Comparison of ENCODE assay signal across 8 cellular contexts in genomic region chr2:241507430-241508239, GRCh38. TPM values are rescaled to one million over a fixed set of nuclear protein-coding genes. Genes with fewer than 3 reads are reported as not detected.
A peak's percentile ranks its signal among the peaks of the same experiment; 100 is the strongest.
DNase-seq lines count a peak whose midpoint lies in the region; ATAC-seq and TF ChIP-seq lines count a peak whose summit lies in the region.

No MANE protein-coding gene starts in this region.

- peak overlapping the region; percentile 99 for H3K4me3 ChIP-seq in Karpas-422 (ENCODE audit: low read length)
- H3K4me3 ChIP-seq in naive thymus-derived CD4-positive, alpha-beta T cell (ENCODE audit: low read length) = peak overlapping the region; percentile 70
- peak overlapping the region; percentile 78 to 94 (median 82) for H3K4me3 ChIP-seq in tibial nerve

- no peaks in the 10 kb centered on the region for H4K20me1 ChIP-seq in Karpas-422 (ENCODE audit: insufficient read depth, low read depth, low read length)

- no peak overlapping the region; the same call in 1 of the 2 replicates for H2AFZ ChIP-seq in Karpas-422 (ENCODE audit: low read length)

- no peak for TF ChIP-seq POLR2A in tibial nerve (IDR thresholded peaks at IDR 0.05)

- WGBS in tibial nerve, 2 donors = 1 to 5% methylated on average over 27 to 35 of the region's 67 CpGs

- peak overlapping the region; percentile 99 for H3K4me2 ChIP-seq in Karpas-422 (ENCODE audit: low read depth, low read length, poor library complexity, severe bottlenecking)

- peak overlapping the region; percentile 47; the same call in 1 of the 2 replicates for H3K27ac ChIP-seq in Karpas-422 (ENCODE audit: low read length)
- peak overlapping the region; percentile 48 for H3K27ac ChIP-seq in epithelial cell of prostate
- peak overlapping the region; percentile 81 for H3K27ac ChIP-seq in naive thymus-derived CD4-positive, alpha-beta T cell (ENCODE audit: low read depth, low read length)
- H3K27ac ChIP-seq in tibial nerve = peak overlapping the region; percentile 69 to 91 (median 86)

- peak overlapping the region; percentile 95 for H3K9ac ChIP-seq in Karpas-422 (ENCODE audit: low read length)

- H3K27me3 ChIP-seq in Karpas-422 (ENCODE audit: low read length) = no peaks in the 10 kb centered on the region
- no peaks in the 10 kb centered on the region for H3K27me3 ChIP-seq in naive thymus-derived CD4-positive, alpha-beta T cell (ENCODE audit: control insufficient read depth in 2 of 2, insufficient read depth in 2 of 2, low read length in 2 of 2)
- no peaks in the 10 kb centered on the region for H3K27me3 ChIP-seq in tibial nerve

- no peak overlapping the region for H3K27ac Mint-ChIP-seq in activated CD8-positive, alpha-beta T cell treated with anti-CD3 and anti-CD28 coated beads for 36 hours
- H3K27ac Mint-ChIP-seq in naive thymus-derived CD4-positive, alpha-beta T cell = peak overlapping the region in 3 of 9 donors; percentile 17 to 59 (median 36)

- H3K36me3 ChIP-seq in Karpas-422 (ENCODE audit: insufficient read depth, low read length) = no peaks in the 10 kb centered on the region
- H3K36me3 ChIP-seq in naive thymus-derived CD4-positive, alpha-beta T cell (ENCODE audit: control insufficient read depth in 2 of 3, insufficient read depth in 3 of 3, low read length in 3 of 3) = peaks cover 0 to 10% (median 0%) of the 10 kb centered on the region in 3 experiments
- peaks cover 0 to 18% (median 0%) of the 10 kb centered on the region in 3 donors for H3K36me3 ChIP-seq in tibial nerve

- H3K4me3 Mint-ChIP-seq in activated CD8-positive, alpha-beta T cell treated with anti-CD3 and anti-CD28 coated beads for 36 hours = peak overlapping the region; percentile 78
- peak overlapping the region; percentile 67 to 92 (median 82) for H3K4me3 Mint-ChIP-seq in naive thymus-derived CD4-positive, alpha-beta T cell

- CTCF ChIA-PET in activated CD8-positive, alpha-beta T cell treated with anti-CD3 and anti-CD28 coated beads for 36 hours (lab: Charles Lee) = interaction anchor here (1.2 to 1.5 kb wide), 2 partner anchors 103 to 128 kb away, joined by 3 to 5 read pairs; no protein-coding TSS in a partner anchor
- CTCF ChIA-PET in naive thymus-derived CD4-positive, alpha-beta T cell (lab: Charles Lee) = no interaction called here

- H3K4me1 Mint-ChIP-seq in activated CD8-positive, alpha-beta T cell treated with anti-CD3 and anti-CD28 coated beads for 36 hours (ENCODE audit: low read depth) = peaks cover 17% of the 10 kb centered on the region
- H3K4me1 Mint-ChIP-seq in naive thymus-derived CD4-positive, alpha-beta T cell = peaks cover 17 to 33% (median 24%) of the 10 kb centered on the region in 7 donors

- peaks cover 4% of the 10 kb centered on the region for H3K36me3 Mint-ChIP-seq in activated CD8-positive, alpha-beta T cell treated with anti-CD3 and anti-CD28 coated beads for 36 hours (ENCODE audit: low read depth)
- peaks cover 0 to 4% (median 0%) of the 10 kb centered on the region in 5 donors for H3K36me3 Mint-ChIP-seq in naive thymus-derived CD4-positive, alpha-beta T cell

- H3K9me3 ChIP-seq in Karpas-422 (ENCODE audit: low read length) = no peaks in the 10 kb centered on the region
- H3K9me3 ChIP-seq in naive thymus-derived CD4-positive, alpha-beta T cell (ENCODE audit: control insufficient read depth in 2 of 3, low read length in 3 of 3) = no peaks in the 10 kb centered on the region
- no peaks in the 10 kb centered on the region for H3K9me3 ChIP-seq in tibial nerve

- TF ChIP-seq CTCF in GM10266 (IDR thresholded peaks at IDR 0.05; ENCODE audit: control insufficient read depth, insufficient read depth, low read depth, missing control alignments) (peak; percentile 16), tibial nerve (IDR thresholded peaks at IDR 0.05) (peak in 3 of 5 experiments; percentile 11 to 30 (median 22))
- TF ChIP-seq CTCF in activated CD8-positive, alpha-beta T cell treated with anti-CD3 and anti-CD28 coated beads for 36 hours (IDR thresholded peaks at IDR 0.05) = peak; percentile 30

- DNase-seq in GM10266 (ENCODE audit: extremely low spot score) = peak; percentile 61
- peak; percentile 64 for DNase-seq in Karpas-422
- peak; percentile 51 for DNase-seq in activated CD8-positive, alpha-beta T cell treated with anti-CD3 and anti-CD28 coated beads for 36 hours
- DNase-seq in epithelial cell of prostate (ENCODE audit: low read depth, low spot score) = no peak
- DNase-seq in naive thymus-derived CD4-positive, alpha-beta T cell = peak; percentile 15 to 56 (median 30)
- DNase-seq in tibial nerve (ENCODE audit: low spot score in 2 of 2) = no peak
- DNase-seq in cortex of kidney (lab: John Stamatoyannopoulos, UW) = no peak

- intact Hi-C loops in activated CD8-positive, alpha-beta T cell treated with anti-CD3 and anti-CD28 coated beads for 36 hours (cut with micrococcal nuclease) = no loop called here
- intact Hi-C loops in naive thymus-derived CD4-positive, alpha-beta T cell (cut with micrococcal nuclease) = loop anchor here (1.0 to 10.0 kb wide), 22 partner anchors 34 to 1480 kb away; partner anchors contain the start of genes ATG4B (in 2 of the 2), D2HGDH (in 2 of the 2), DTYMK (in 2 of the 2) and FARP2 (in 2 of the 2)

- peaks cover 43% of the 10 kb centered on the region for H3K79me2 ChIP-seq in Karpas-422 (ENCODE audit: low read length)

- POLR2A ChIA-PET in activated CD8-positive, alpha-beta T cell treated with anti-CD3 and anti-CD28 coated beads for 36 hours (lab: Charles Lee) = no interaction called here
- POLR2A ChIA-PET in naive thymus-derived CD4-positive, alpha-beta T cell (lab: Charles Lee) = interaction anchor here (1.1 kb wide), 1 partner anchor 96 kb away, joined by 3 read pairs; no protein-coding TSS in a partner anchor

- no peak for TF ChIP-seq EP300 in tibial nerve (IDR thresholded peaks at IDR 0.05)

- H3K4me1 ChIP-seq in Karpas-422 (ENCODE audit: low read length) = peaks cover 11% of the 10 kb centered on the region
- peaks cover 7 to 16% of the 10 kb centered on the region in 2 donors for H3K4me1 ChIP-seq in naive thymus-derived CD4-positive, alpha-beta T cell (ENCODE audit: control insufficient read depth in 2 of 2, insufficient read depth in 2 of 2, low read length in 2 of 2)
- peaks cover 0 to 41% (median 23%) of the 10 kb centered on the region in 4 donors for H3K4me1 ChIP-seq in tibial nerve

- no peaks in the 10 kb centered on the region for H3K9me2 ChIP-seq in Karpas-422 (replicated peaks; ENCODE audit: insufficient read depth, low read length)

- H3K27me3 Mint-ChIP-seq in activated CD8-positive, alpha-beta T cell treated with anti-CD3 and anti-CD28 coated beads for 36 hours = no peaks in the 10 kb centered on the region
- peaks cover 0 to 1% (median 0%) of the 10 kb centered on the region in 5 donors for H3K27me3 Mint-ChIP-seq in naive thymus-derived CD4-positive, alpha-beta T cell

- ATAC-seq in GM21723 (IDR thresholded peaks at IDR 0.05; ENCODE audit: unreplicated experiment) = peak; percentile 31
- peak; percentile 15 for ATAC-seq in activated CD8-positive, alpha-beta T cell treated with anti-CD3 and anti-CD28 coated beads for 36 hours
- no peak for ATAC-seq in naive thymus-derived CD4-positive, alpha-beta T cell

- no peaks in the 10 kb centered on the region for H3K9me3 Mint-ChIP-seq in activated CD8-positive, alpha-beta T cell treated with anti-CD3 and anti-CD28 coated beads for 36 hours
- no peaks in the 10 kb centered on the region for H3K9me3 Mint-ChIP-seq in naive thymus-derived CD4-positive, alpha-beta T cell

RNA-seq across cellular contexts. Expression of gene STK25, which starts 0.7 kb away (rescaled TPM):
- 79.5 and 152 TPM in 2 replicates for total RNA-seq in Karpas-422 (2014; rRNA removed; shearing (Covaris generic); ENCODE audit: low replicate concordance)
- 100 to 1,000 TPM; 103 to 104 TPM for total RNA-seq in activated CD8-positive, alpha-beta T cell treated with anti-CD3 and anti-CD28 coated beads for 36 hours
- 100 to 1,000 TPM in 4 of 5 experiments, 10 to 100 TPM in 1; 90.8 to 170 (median 115) TPM for total RNA-seq in naive thymus-derived CD4-positive, alpha-beta T cell
- 10 to 100 TPM; 74.0 to 81.5 TPM for polyA plus RNA-seq in naive thymus-derived CD4-positive, alpha-beta T cell
- 100 to 1,000 TPM; 234 to 301 (median 275) TPM for total RNA-seq in tibial nerve

RNA-seq across cellular contexts. Expression of gene BOK, which starts 50.9 kb away (rescaled TPM):
- not detected in 2 replicates for total RNA-seq in Karpas-422 (2014; rRNA removed; shearing (Covaris generic); ENCODE audit: low replicate concordance)
- under 1 TPM; 0.16 to 0.22 TPM for total RNA-seq in activated CD8-positive, alpha-beta T cell treated with anti-CD3 and anti-CD28 coated beads for 36 hours
- 1 to 10 TPM in 1 of 5 experiments, not detected in 4; 1.3 TPM for total RNA-seq in naive thymus-derived CD4-positive, alpha-beta T cell
- polyA plus RNA-seq in naive thymus-derived CD4-positive, alpha-beta T cell = under 1 TPM in 1 of 2 donors, not detected in 1; 0.11 TPM
- total RNA-seq in tibial nerve = 10 to 100 TPM; 49.6 to 81.6 (median 71.4) TPM

Comparison
In these comparisons a context has a peak if more than half of its experiments do, and no peak if none do; other contexts are left out.
1. DNase-seq: peak in GM10266 (single experiment), Karpas-422 (single experiment), activated CD8-positive, alpha-beta T cell treated with anti-CD3 and anti-CD28 coated beads for 36 hours (single experiment) and naive thymus-derived CD4-positive, alpha-beta T cell (9 of 9); none in epithelial cell of prostate (single experiment), tibial nerve (0 of 2) and cortex of kidney (single experiment).
2. RNA of gene BOK, which starts 50.9 kb away (total RNA-seq): 49.6 to 81.6 TPM in tibial nerve; 0.16 to 0.22 TPM in activated CD8-positive, alpha-beta T cell treated with anti-CD3 and anti-CD28 coated beads for 36 hours, not detected in Karpas-422 and 1.3 TPM in naive thymus-derived CD4-positive, alpha-beta T cell; every median in the first group is over 10 times any median in the second.
3. Peak in every context shown above with its lines, with median percentiles within 50 percentile points of each other: CTCF ChIP-seq, H3K27ac ChIP-seq and H3K4me3 ChIP-seq.